ENCODE assay signal across 26 cellular contexts in genomic region chr17:57467226-57467625, GRCh38.
DNase-seq lines count a peak whose midpoint lies in the region; ATAC-seq, FAIRE-seq and TF ChIP-seq lines count a peak whose summit lies in the region.
"Had no signal": no experiment of that assay in that cellular context is flagged by ENCODE, and none has a peak within 500 bp of the region (broad histone marks: within the 10 kb centered on the region; RNA-seq: fewer than 3 reads in every experiment).

No MANE protein-coding gene starts in this region.

- peaks cover 0 to 10% (median 6%) of the 10 kb centered on the region in 11 experiments; a peak in 6 of 22 replicates for H3K9me3 ChIP-seq in BLaER1 treated with 17β-estradiol and CSF1 and Interleukin-3, amounts not matched to agents 10 nM and 100 nM (replicated peaks in 1 of 11)
- H3K9me3 ChIP-seq in K562 (replicated peaks; ENCODE audit: control insufficient read depth, insufficient read depth, low read depth, low read length), result no peaks in the 10 kb centered on the region
- no peaks in the 10 kb centered on the region for H3K9me3 ChIP-seq in neural progenitor cell (ENCODE audit: low read depth)
- H3K9me3 ChIP-seq in uterus, result no peaks in the 10 kb centered on the region
- H3K9me3 ChIP-seq: adrenal gland, heart right ventricle, SJCRH30, thoracic aorta, vagina had no signal

- in situ Hi-C loops in K562 (cut with MboI), result no loop called here

- H3K9me1 ChIP-seq in K562 (ENCODE audit: control insufficient read depth, insufficient read depth, low read length), result no peaks in the 10 kb centered on the region

- H3K27me3 Mint-ChIP-seq in neural progenitor cell (ENCODE audit: insufficient read depth, low read depth), result peaks cover 7% of the 10 kb centered on the region
- H3K27me3 Mint-ChIP-seq: naive B cell; stimulated activated naive CD8-positive, alpha-beta T cell treated with anti-CD3 and anti-CD28 coated beads, Interleukin-15, Interleukin-2, amounts not matched to agents 100 ng/mL and 50 ng/mL, for 24 hours had no signal

- no peak for TF ChIP-seq EP300 in K562 (IDR thresholded peaks at IDR 0.05; ENCODE audit: low read length)

- BruUV-seq in K562 (replicated peaks; lab: Mats Ljungman, UMichigan), result no TSS peak

- peaks cover 0 to 25% (median 0%) of the 10 kb centered on the region in 11 experiments; a peak in 4 of 22 replicates for H4K20me1 ChIP-seq in BLaER1 treated with 17β-estradiol and CSF1 and Interleukin-3, amounts not matched to agents 10 nM and 100 nM
- H4K20me1 ChIP-seq in K562 (replicated peaks; ENCODE audit: control insufficient read depth, insufficient read depth, low read length), result peaks cover 4% of the 10 kb centered on the region; the same call in 1 of the 2 replicates
- H4K20me1 ChIP-seq in neural progenitor cell (ENCODE audit: low read depth), result peaks cover 90% of the 10 kb centered on the region

- POLR2A ChIA-PET in K562 (lab: Yijun Ruan, JAX), result no interaction called here

- H3K27ac ChIP-seq in BLaER1 treated with 17β-estradiol and CSF1 and Interleukin-3, amounts not matched to agents 10 nM and 100 nM, result peak overlapping the region in 6 of 11 experiments; percentile 75 to 93 (median 82); a peak in 12 of 22 replicates
- H3K27ac ChIP-seq in K562 (ENCODE audit: extremely low read depth, low read depth, low read length) (no peak overlapping the region), neural progenitor cell (no peak overlapping the region), uterus (no peak overlapping the region)
- H3K27ac ChIP-seq: heart right ventricle, SJCRH30, skin epidermis, thoracic aorta, vagina, VCaP had no signal

- TF ChIP-seq RAD21 in K562 (CRISPR knock-in tag; conservative IDR thresholded peaks at IDR 0.05 in 1 of 2, IDR thresholded peaks at IDR 0.05 in 1 of 2), result no peak

- no peak overlapping the region for H3K4me3 ChIP-seq in BLaER1 treated with 17β-estradiol and CSF1 and Interleukin-3, amounts not matched to agents 10 nM and 100 nM
- H3K4me3 ChIP-seq in K562 (no peak overlapping the region), neural progenitor cell (no peak overlapping the region), uterus (no peak overlapping the region)
- H3K4me3 ChIP-seq: adrenal gland, heart right ventricle, SJCRH30, skin epidermis, thoracic aorta, vagina had no signal

- no peak for TF ChIP-seq CTCF in K562 (IDR thresholded peaks at IDR 0.05 in 2 of 3, conservative IDR thresholded peaks at IDR 0.05 in 1 of 3; ENCODE audit: insufficient read depth in 2 of 3, low read depth in 1 of 3, low read length in 3 of 3)
- no peak for TF ChIP-seq CTCF in neural progenitor cell (IDR thresholded peaks at IDR 0.05)
- TF ChIP-seq CTCF in uterus (IDR thresholded peaks at IDR 0.05), result no peak

- H3K4me2 ChIP-seq in BLaER1 treated with 17β-estradiol and CSF1 and Interleukin-3, amounts not matched to agents 10 nM and 100 nM, result peak overlapping the region in 9 of 11 experiments; percentile 53 to 90 (median 68); a peak in 14 of 22 replicates
- H3K4me2 ChIP-seq in K562 (ENCODE audit: insufficient read depth, low read length), result no peak overlapping the region
- H3K4me2 ChIP-seq in neural progenitor cell, result peak overlapping the region; percentile 71

- peaks cover 75% of the 10 kb centered on the region for H3F3A ChIP-seq in neural progenitor cell (ENCODE audit: low read depth)

- H2AFZ ChIP-seq in K562 (ENCODE audit: low read depth, low read length) (no peak overlapping the region), neural progenitor cell (replicated peaks) (no peak overlapping the region)

- H3K27ac Mint-ChIP-seq in neural progenitor cell, result peak overlapping the region; percentile 0
- H3K27ac Mint-ChIP-seq: stimulated activated naive CD8-positive, alpha-beta T cell treated with anti-CD3 and anti-CD28 coated beads, Interleukin-15, Interleukin-2, amounts not matched to agents 100 ng/mL and 50 ng/mL, for 24 hours had no signal

- H3K27me3 ChIP-seq in BLaER1 treated with 17β-estradiol and CSF1 and Interleukin-3, amounts not matched to agents 10 nM and 100 nM, result no peaks in the 10 kb centered on the region
- no peaks in the 10 kb centered on the region for H3K27me3 ChIP-seq in K562 (ENCODE audit: control insufficient read depth in 2 of 2, insufficient read depth in 2 of 2, low read length in 2 of 2)
- no peaks in the 10 kb centered on the region for H3K27me3 ChIP-seq in neural progenitor cell
- no peaks in the 10 kb centered on the region for H3K27me3 ChIP-seq in uterus
- H3K27me3 ChIP-seq: adrenal gland, heart right ventricle, SJCRH30, vagina had no signal

- H3K4me1 ChIP-seq in BLaER1 treated with 17β-estradiol and CSF1 and Interleukin-3, amounts not matched to agents 10 nM and 100 nM, result peaks cover 60 to 100% (median 98%) of the 10 kb centered on the region in 10 experiments
- peaks cover 3 to 7% of the 10 kb centered on the region in 2 experiments; a peak in 4 of 5 replicates for H3K4me1 ChIP-seq in K562 (replicated peaks in 1 of 2; ENCODE audit: control insufficient read depth in 2 of 2, insufficient read depth in 2 of 2, low read length in 2 of 2)
- peaks cover 79% of the 10 kb centered on the region for H3K4me1 ChIP-seq in neural progenitor cell
- no peaks in the 10 kb centered on the region for H3K4me1 ChIP-seq in uterus
- H3K4me1 ChIP-seq: vagina had no signal

- peaks cover 90% of the 10 kb centered on the region for H3K4me1 Mint-ChIP-seq in neural progenitor cell

- 79% methylated on average over 4 of the region's 4 CpGs for WGBS in K562 (ENCODE audit: insufficient coverage, low coverage, missing lambda C conversion rate)

- H3K36me3 ChIP-seq in BLaER1 treated with 17β-estradiol and CSF1 and Interleukin-3, amounts not matched to agents 10 nM and 100 nM, result peaks cover 0 to 23% (median 0%) of the 10 kb centered on the region in 11 experiments; a peak in 3 of 22 replicates
- no peaks in the 10 kb centered on the region for H3K36me3 ChIP-seq in K562 (ENCODE audit: control insufficient read depth, insufficient read depth, low read length)
- H3K36me3 ChIP-seq in neural progenitor cell, result no peaks in the 10 kb centered on the region
- H3K36me3 ChIP-seq in uterus, result no peaks in the 10 kb centered on the region
- H3K36me3 ChIP-seq: adrenal gland, heart right ventricle, SJCRH30, thoracic aorta, vagina had no signal

- H3K36me3 Mint-ChIP-seq in neural progenitor cell, result peaks cover 12% of the 10 kb centered on the region

- no peak; the same call in 1 of the 2 replicates for TF ChIP-seq POLR2A in K562 (conservative IDR thresholded peaks at IDR 0.05)
- no peak for TF ChIP-seq POLR2A in uterus (IDR thresholded peaks at IDR 0.05)

- H3K79me2 ChIP-seq in K562 (ENCODE audit: control insufficient read depth, insufficient read depth, low read length) (no peaks in the 10 kb centered on the region), neural progenitor cell (ENCODE audit: low read depth) (peaks cover 92% of the 10 kb centered on the region)

- peak overlapping the region in 2 of 11 experiments; percentile 64 to 79; a peak in 4 of 22 replicates for H3K9ac ChIP-seq in BLaER1 treated with 17β-estradiol and CSF1 and Interleukin-3, amounts not matched to agents 10 nM and 100 nM
- no peak overlapping the region for H3K9ac ChIP-seq in K562 (ENCODE audit: insufficient read depth in 1 of 2, low read depth in 2 of 2, low read length in 2 of 2)
- no peak overlapping the region for H3K9ac ChIP-seq in neural progenitor cell

- ATAC-seq in K562, result no peak
- ATAC-seq: activated T-cell treated with anti-CD3 and anti-CD28 coated beads, Interleukin-2, amount 50 U/mL, for 4 hours had no signal

- no peak overlapping the region for H3K4me3 Mint-ChIP-seq in neural progenitor cell
- H3K4me3 Mint-ChIP-seq: activated T-cell treated with anti-CD3 and anti-CD28 coated beads, Interleukin-2, amount 50 U/mL, for 4 hours; stimulated activated naive CD8-positive, alpha-beta T cell treated with anti-CD3 and anti-CD28 coated beads, Interleukin-15, Interleukin-2, amounts not matched to agents 100 ng/mL and 50 ng/mL, for 24 hours had no signal

- CTCF ChIA-PET in K562 (lab: Yijun Ruan, JAX; ENCODE audit: low intra/inter-chr PET ratio), result no interaction called here

- intact Hi-C loops in K562 (cut with micrococcal nuclease), result no loop called here
- intact Hi-C loops in uterus (cut with DNase I; ENCODE audit: low total_unique reads), result no loop called here

- DNase-seq in HTR-8/SVneo (ENCODE audit: insufficient read length, low spot score) (no peak), K562 (ENCODE audit: extremely low read depth in 1 of 4, low spot score in 3 of 4) (no peak), neural progenitor cell (ENCODE audit: low spot score) (no peak), uterus (no peak), NCI-H1105 treated with DMSO at 0.1 percent for 48 hours (lab: John Stamatoyannopoulos, UW) (no peak), RPMI8226 (no peak)
- DNase-seq: activated CD4-positive, alpha-beta T cell treated with anti-CD3 and anti-CD28 coated beads for 4 hours; activated naive CD4-positive, alpha-beta T cell treated with Interleukin-2 at 50 U/mL for 16 hours; activated T-cell treated with anti-CD3 and anti-CD28 coated beads, Interleukin-2, amount 50 U/mL, for 4 hours; adrenal gland; C1 segment of cervical spinal cord; cerebellar nuclear complex; COR-L47; foreskin melanocyte; heart right ventricle; midbrain; naive B cell; NCI-H1694 treated with DMSO at 0.1 percent for 48 hours; SJCRH30; T1000 had no signal

- no peaks in the 10 kb centered on the region for H3K9me3 Mint-ChIP-seq in neural progenitor cell
- H3K9me3 Mint-ChIP-seq: activated T-cell treated with anti-CD3 and anti-CD28 coated beads, Interleukin-2, amount 50 U/mL, for 4 hours; stimulated activated naive CD8-positive, alpha-beta T cell treated with anti-CD3 and anti-CD28 coated beads, Interleukin-15, Interleukin-2, amounts not matched to agents 100 ng/mL and 50 ng/mL, for 24 hours had no signal

- FAIRE-seq in HTR-8/SVneo (lab: Jason Lieb, UNC) (peak; percentile 57), K562 (lab: Jason Lieb, UNC) (no peak)

TF ChIP-seq in K562, 482 proteins besides CTCF, POLR2A, EP300 and RAD21:
- no peak for TF ChIP-seq TCF7L2 (IDR thresholded peaks at IDR 0.05; ENCODE audit: low read depth, low read length)
- 0 out of 2 replicates have a peak, but pooled peaks have one; percentile 16 for TF ChIP-seq THRB (CRISPR knock-in tag; conservative IDR thresholded peaks at IDR 0.05)

Comparison
In these comparisons a context has a peak if more than half of its experiments do, and no peak if none do; other contexts are left out.
1. H3K27ac ChIP-seq: peak in BLaER1 treated with 17β-estradiol and CSF1 and Interleukin-3, amounts not matched to agents 10 nM and 100 nM (6 of 11); none in K562 (single experiment), neural progenitor cell (single experiment) and uterus (0 of 2).